Comparison of ENCODE assay signal across 11 cellular contexts in genomic region chr22:46263208-46263575, GRCh38. TPM values are rescaled to one million over a fixed set of nuclear protein-coding genes. Genes with fewer than 3 reads are reported as not detected.
DNase-seq lines count a peak whose midpoint lies in the region; ATAC-seq lines count a peak whose summit lies in the region.
"Had no signal": no experiment of that assay in that cellular context is flagged by ENCODE, and none has a peak within 500 bp of the region (broad histone marks: within the 10 kb centered on the region; RNA-seq: fewer than 3 reads in every experiment).

Gene PKDREJ, minus strand, starts transcription at chr22:46263343. Its CDS starts 21 bp downstream, at chr22:46263322.

- H3K27ac Mint-ChIP-seq in central memory CD8-positive, alpha-beta T cell (ENCODE audit: low read depth) = peak within 1 kb of the TSS; percentile 65
- H3K27ac Mint-ChIP-seq in stimulated activated effector memory CD8-positive, alpha-beta T cell treated with anti-CD3 and anti-CD28 coated beads, Interleukin-12 subunit alpha, Interleukin-12 subunit beta, amount 100 ng/mL, for 72 hours = no peak within 1 kb of the TSS

- no peak within 1 kb of the TSS; the same call in 1 of the 2 replicates for H3K9ac ChIP-seq in HUES64 (ENCODE audit: low read depth, low read length)

- no peak for ATAC-seq in central memory CD8-positive, alpha-beta T cell (replicated peaks; ENCODE audit: extremely low read depth, poor library complexity, severe bottlenecking)
- no peak for ATAC-seq in stimulated activated effector memory CD8-positive, alpha-beta T cell treated with anti-CD3 and anti-CD28 coated beads, Interleukin-12 subunit alpha, Interleukin-12 subunit beta, amount 100 ng/mL, for 72 hours
- ATAC-seq in HG03457 (IDR thresholded peaks at IDR 0.05; ENCODE audit: unreplicated experiment) (no peak), HG02981 (IDR thresholded peaks at IDR 0.05; ENCODE audit: unreplicated experiment) (no peak), GM18867 (IDR thresholded peaks at IDR 0.05; ENCODE audit: unreplicated experiment) (no peak), HG02840 (IDR thresholded peaks at IDR 0.05; ENCODE audit: low FRiP score, unreplicated experiment) (no peak)

- no peaks in the 10 kb centered on the region for H3K36me3 Mint-ChIP-seq in central memory CD8-positive, alpha-beta T cell (ENCODE audit: insufficient read depth)
- H3K36me3 Mint-ChIP-seq in stimulated activated effector memory CD8-positive, alpha-beta T cell treated with anti-CD3 and anti-CD28 coated beads, Interleukin-12 subunit alpha, Interleukin-12 subunit beta, amount 100 ng/mL, for 72 hours = no peaks in the 10 kb centered on the region

- H3K9me3 Mint-ChIP-seq in central memory CD8-positive, alpha-beta T cell = no peaks in the 10 kb centered on the region
- H3K9me3 Mint-ChIP-seq in stimulated activated effector memory CD8-positive, alpha-beta T cell treated with anti-CD3 and anti-CD28 coated beads, Interleukin-12 subunit alpha, Interleukin-12 subunit beta, amount 100 ng/mL, for 72 hours = no peaks in the 10 kb centered on the region

- H3K9me3 ChIP-seq in HUES64 (ENCODE audit: insufficient read depth, low read depth, low read length) = peaks cover 15% of the 10 kb centered on the region

- 42% methylated on average over 32 of the region's 32 CpGs for WGBS in HUES64

- H3K4me3 ChIP-seq in HUES64 (ENCODE audit: low read length) = peak within 1 kb of the TSS; percentile 35

- H3K4me1 ChIP-seq in HUES64 (ENCODE audit: insufficient read depth, low read length) = peaks cover 2% of the 10 kb centered on the region; the same call in 1 of the 2 replicates

- peaks cover 77% of the 10 kb centered on the region for H3K27me3 ChIP-seq in HUES64 (ENCODE audit: insufficient read depth, low read length)

- peaks cover 39% of the 10 kb centered on the region for H3K27me3 Mint-ChIP-seq in central memory CD8-positive, alpha-beta T cell

- peaks cover 13% of the 10 kb centered on the region for H3K4me1 Mint-ChIP-seq in central memory CD8-positive, alpha-beta T cell
- H3K4me1 Mint-ChIP-seq in stimulated activated effector memory CD8-positive, alpha-beta T cell treated with anti-CD3 and anti-CD28 coated beads, Interleukin-12 subunit alpha, Interleukin-12 subunit beta, amount 100 ng/mL, for 72 hours = peaks cover 13% of the 10 kb centered on the region

- H3K4me3 Mint-ChIP-seq in central memory CD8-positive, alpha-beta T cell = peak within 1 kb of the TSS; percentile 56
- peak within 1 kb of the TSS; percentile 66 for H3K4me3 Mint-ChIP-seq in stimulated activated effector memory CD8-positive, alpha-beta T cell treated with anti-CD3 and anti-CD28 coated beads, Interleukin-12 subunit alpha, Interleukin-12 subunit beta, amount 100 ng/mL, for 72 hours

- no peak within 1 kb of the TSS for H3K27ac ChIP-seq in HUES64 (ENCODE audit: low read depth, low read length)

- no peaks in the 10 kb centered on the region for H3K36me3 ChIP-seq in HUES64 (ENCODE audit: insufficient read depth, low read length)

- no peak for DNase-seq in central memory CD8-positive, alpha-beta T cell (ENCODE audit: low spot score in 2 of 2)
- peak; percentile 78 for DNase-seq in mesenteric fat pad (ENCODE audit: low spot score)
- no peak for DNase-seq in stimulated activated effector memory CD8-positive, alpha-beta T cell treated with anti-CD3 and anti-CD28 coated beads, Interleukin-12 subunit alpha, Interleukin-12 subunit beta, amount 100 ng/mL, for 72 hours (ENCODE audit: low spot score in 2 of 2)
- DNase-seq: NCI-H1417 treated with DMSO at 0.1 percent for 48 hours; stimulated activated naive CD4-positive, alpha-beta T cell treated with Interleukin-2 at 50 U/mL for 16 hours had no signal

RNA-seq across cellular contexts. Expression of gene PKDREJ, which starts in this region (rescaled TPM):
- not detected for polyA plus RNA-seq in HUES64 (2013, experiment 1 of 2)
- not detected for polyA plus RNA-seq in HUES64 (2013, experiment 2 of 2)
- total RNA-seq in mesenteric fat pad = not detected
- total RNA-seq: fibroblast of villous mesenchyme had no signal

Comparison
In these comparisons a context has a peak if more than half of its experiments do, and no peak if none do; other contexts are left out.
1. Peak in DNase-seq in mesenteric fat pad; RNA of the gene not detected or under 1 TPM.